1 cellular context compared by ENCODE assay signal in genomic region chr19:1037553-1038115, GRCh38.
TF ChIP-seq lines count a peak whose summit lies in the region.

No MANE protein-coding gene starts in this region.

TF ChIP-seq in GM12878, 131 proteins besides CTCF, POLR2A, EP300 and RAD21:
- TF ChIP-seq ZNF384 (IDR thresholded peaks at IDR 0.05; ENCODE audit: borderline replicate concordance, low read depth, low read length) (0 out of 2 replicates have a peak, but pooled peaks have one; percentile 32), E4F1 (IDR thresholded peaks at IDR 0.05; ENCODE audit: borderline replicate concordance, partially characterized antibody) (no peak), PKNOX1 (IDR thresholded peaks at IDR 0.05) (peak; percentile 90), SMARCA5 (IDR thresholded peaks at IDR 0.05) (peak; percentile 54; the same call in 1 of the 2 replicates), BCL3 (IDR thresholded peaks at IDR 0.05; ENCODE audit: borderline replicate concordance, insufficient read depth, low read depth, low read length, poor library complexity, severe bottlenecking) (peak; percentile 45), PML (IDR thresholded peaks at IDR 0.05; ENCODE audit: low read length) (no peak), RAD51 (IDR thresholded peaks at IDR 0.05) (no peak), BACH1 (IDR thresholded peaks at IDR 0.05; ENCODE audit: borderline replicate concordance) (no peak), FOXK2 (IDR thresholded peaks at IDR 0.05) (no peak), JUND (IDR thresholded peaks at IDR 0.05; ENCODE audit: low read depth, low read length) (no peak)
TF ChIP-seq in GM12878: peak in this region for 4.
